In the genomic region with DNA sequence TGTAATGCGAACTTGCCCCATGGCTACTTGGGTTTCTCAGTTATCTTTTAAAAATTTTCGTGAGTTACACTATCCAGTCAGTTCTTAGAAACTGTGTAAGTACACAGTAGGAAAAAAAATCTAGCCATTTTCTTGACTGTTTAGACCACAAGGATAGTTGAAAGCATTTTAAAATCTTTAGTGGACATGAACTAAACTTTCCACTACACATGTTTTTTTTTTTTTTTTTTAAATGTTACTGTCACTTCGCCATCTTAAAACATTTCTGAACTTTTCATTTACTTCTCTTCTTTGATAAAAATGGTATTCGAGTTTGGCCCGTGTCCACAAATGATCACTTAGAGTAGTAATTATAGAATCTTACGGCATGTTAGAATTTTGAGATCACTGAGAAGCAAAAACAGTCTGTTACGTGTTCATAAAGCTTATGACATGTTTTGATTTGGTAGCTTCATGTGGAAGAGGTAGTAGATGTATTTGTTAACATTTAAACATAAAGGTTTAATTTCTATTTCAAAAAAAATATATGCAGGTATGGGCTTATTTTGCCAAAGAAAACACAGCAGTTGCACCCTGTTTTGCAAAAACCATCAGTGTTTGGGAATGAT, we compare ENCODE assay signal across 8 cellular contexts. TPM values are rescaled to one million over a fixed set of nuclear protein-coding genes. Genes with fewer than 3 reads are reported as not detected.
DNase-seq lines count a peak whose midpoint lies in the region; ATAC-seq and TF ChIP-seq lines count a peak whose summit lies in the region.

No MANE protein-coding gene starts in this region.

- H3K79me2 ChIP-seq in mammary epithelial cell (ENCODE audit: insufficient read depth, low read length): peaks cover 57% of the 10 kb centered on the region

- peak; percentile 45 for DNase-seq in A673 (ENCODE audit: low spot score)
- DNase-seq in HL-60 (ENCODE audit: low read depth in 1 of 2, low spot score in 1 of 2): no peak
- no peak for DNase-seq in mammary epithelial cell
- DNase-seq in superior temporal gyrus (ENCODE audit: extremely low spot score): no peak
- no peak for DNase-seq in effector CD8-positive, alpha-beta T cell (lab: John Stamatoyannopoulos, UW)
- no peak for DNase-seq in middle frontal gyrus (ENCODE audit: extremely low spot score, low spot score)

- intact Hi-C loops in A673 (cut with micrococcal nuclease; ENCODE audit: unreplicated experiment) (no loop called here), mammary epithelial cell (cut with micrococcal nuclease) (no loop called here)

- dilution Hi-C loops in mammary epithelial cell (cut with HindIII; ENCODE audit: low sequenced_read_pairs): no loop called here

- no peaks in the 10 kb centered on the region for H3K27me3 ChIP-seq in A673 (replicated peaks; ENCODE audit: insufficient read depth, low read depth, low read length, poor library complexity)
- no peaks in the 10 kb centered on the region for H3K27me3 ChIP-seq in HL-60 (ENCODE audit: insufficient read depth, poor library complexity, severe bottlenecking)
- H3K27me3 ChIP-seq in mammary epithelial cell (ENCODE audit: insufficient read depth, low read length): no peaks in the 10 kb centered on the region
- H3K27me3 ChIP-seq in mononuclear cell (ENCODE audit: insufficient read depth, low read length): no peaks in the 10 kb centered on the region

- H3K4me1 ChIP-seq in A673 (ENCODE audit: insufficient read depth, low read length, poor library complexity, severe bottlenecking) (peaks cover 20% of the 10 kb centered on the region), mammary epithelial cell (ENCODE audit: insufficient read depth, low read length) (no peaks in the 10 kb centered on the region), mononuclear cell (ENCODE audit: insufficient read depth, low read length) (peaks cover 36% of the 10 kb centered on the region)

- H2AFZ ChIP-seq in mammary epithelial cell (ENCODE audit: low read depth, low read length): peak overlapping the region; percentile 96

- peaks cover 22% of the 10 kb centered on the region for H3K36me3 ChIP-seq in A673 (ENCODE audit: insufficient read depth, low read length, poor library complexity, severe bottlenecking)
- H3K36me3 ChIP-seq in mammary epithelial cell (ENCODE audit: insufficient read depth, low read length): peaks cover 7% of the 10 kb centered on the region

- H3K27ac ChIP-seq in A673 (ENCODE audit: low read depth, low read length, poor library complexity, severe bottlenecking) (peak overlapping the region; percentile 97), HL-60 (replicated peaks) (peak overlapping the region; percentile 91), mammary epithelial cell (ENCODE audit: insufficient read depth, low read depth, low read length) (peak overlapping the region; percentile 98)

- CTCF ChIA-PET in A673 (lab: Charles Lee): no interaction called here
- CTCF ChIA-PET in mammary epithelial cell (lab: Charles Lee; ENCODE audit: low non-redundant PET): no interaction called here

- no peaks in the 10 kb centered on the region for H4K20me1 ChIP-seq in mammary epithelial cell (ENCODE audit: insufficient read depth, low read length)

- H3K4me3 ChIP-seq in A673 (ENCODE audit: low read depth, low read length, poor library complexity, severe bottlenecking): peak overlapping the region; percentile 78
- H3K4me3 ChIP-seq in HL-60 (replicated peaks; ENCODE audit: insufficient read depth, low read length): peak overlapping the region; percentile 75
- H3K4me3 ChIP-seq in mammary epithelial cell (replicated peaks in 1 of 3; ENCODE audit: insufficient read depth in 1 of 3, low read depth in 2 of 3, low read length in 3 of 3): peak overlapping the region; percentile 54 to 76 (median 74)
- H3K4me3 ChIP-seq in mononuclear cell (ENCODE audit: low read length): peak overlapping the region; percentile 100

- 9% methylated on average over 7 of the region's 7 CpGs for WGBS in mammary epithelial cell (ENCODE audit: low coverage, missing lambda C conversion rate)

- H3K9ac ChIP-seq in mammary epithelial cell (ENCODE audit: insufficient read depth, low read length): peak overlapping the region; percentile 99

- in situ Hi-C loops in mammary epithelial cell (cut with MboI; ENCODE audit: low sequenced_read_pairs in 2 of 2): loop anchor here (10.0 kb wide), 1 partner anchor 217 kb away; the partner anchor contains the start of gene TMIGD1 (in 2 of the 2)

- BruUV-seq in A673 (replicated peaks; lab: Mats Ljungman, UMichigan) (no TSS peak), mammary epithelial cell (replicated peaks; lab: Mats Ljungman, UMichigan) (no TSS peak)

- H3K9me3 ChIP-seq in A673 (ENCODE audit: low read depth, low read length, poor library complexity, severe bottlenecking) (no peaks in the 10 kb centered on the region), mammary epithelial cell (replicated peaks; ENCODE audit: insufficient read depth, low read length) (no peaks in the 10 kb centered on the region), mononuclear cell (ENCODE audit: low read depth, low read length) (no peaks in the 10 kb centered on the region)

- POLR2A ChIA-PET in A673 (lab: Charles Lee; ENCODE audit: low non-redundant PET): interaction anchor here (0.5 to 1.0 kb wide), 2 partner anchors 206 to 741 kb away, joined by 3 read pairs; no protein-coding TSS in a partner anchor

- H3K4me2 ChIP-seq in mammary epithelial cell (ENCODE audit: insufficient read depth, low read depth, low read length): peak overlapping the region; percentile 85

- no peak for TF ChIP-seq CTCF in A673 (conservative IDR thresholded peaks at IDR 0.05; ENCODE audit: low read depth, low read length)
- TF ChIP-seq CTCF in HL-60 (IDR thresholded peaks at IDR 0.05; ENCODE audit: insufficient read depth, low read length): no peak
- no peak for TF ChIP-seq CTCF in mammary epithelial cell (conservative IDR thresholded peaks at IDR 0.05 in 1 of 2, IDR thresholded peaks at IDR 0.05 in 1 of 2; ENCODE audit: extremely low read depth in 1 of 2, insufficient read depth in 1 of 2, low read depth in 1 of 2, low read length in 2 of 2)

- ATAC-seq in GM19023 (IDR thresholded peaks at IDR 0.05; ENCODE audit: unreplicated experiment): no peak

RNA-seq across cellular contexts. Expression of gene NSRP1, which starts 1.0 kb away (rescaled TPM):
- total RNA-seq in A673 (2021): 43.5 and 50.5 TPM in 2 replicates
- 10 to 100 TPM in 1 of 2 donors, 1 to 10 TPM in 1; 4.8 to 32.5 TPM for total RNA-seq in mammary epithelial cell
- polyA plus RNA-seq in mammary epithelial cell: 6.9 TPM
- 7.8 TPM for polyA minus RNA-seq in mammary epithelial cell
- 13.1 TPM for total RNA-seq in mononuclear cell
